ENCODE assay signal across 8 cellular contexts in the genomic region with DNA sequence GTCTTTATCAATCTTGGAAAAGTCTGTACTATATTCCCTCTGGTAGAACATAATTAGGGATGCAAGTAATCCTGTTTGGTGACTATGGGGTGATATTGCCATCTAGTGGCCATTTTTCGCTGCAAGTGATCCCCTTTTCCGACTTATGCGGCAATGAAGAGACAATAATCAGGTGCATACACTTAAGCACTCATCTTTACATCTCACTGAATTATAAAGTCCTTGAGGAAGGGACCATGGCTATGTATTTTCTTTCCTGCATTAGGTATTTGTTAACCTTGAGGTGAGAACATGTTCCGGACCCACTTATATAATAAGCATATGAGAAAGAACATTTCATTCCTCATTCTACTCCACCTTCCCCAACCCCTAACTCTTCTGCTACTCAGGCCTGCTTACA. TPM values are rescaled to one million over a fixed set of nuclear protein-coding genes. Genes with fewer than 3 reads are reported as not detected.
A peak's percentile ranks its signal among the peaks of the same experiment; 100 is the strongest.
DNase-seq lines count a peak whose midpoint lies in the region; FAIRE-seq lines count a peak whose summit lies in the region.

No MANE protein-coding gene starts in this region.

- H3K27ac ChIP-seq in SJCRH30 = no peak overlapping the region

- H3K4me3 ChIP-seq in SJCRH30 = no peak overlapping the region

- H3K36me3 ChIP-seq in SJCRH30 = peaks cover 39% of the 10 kb centered on the region

- H3K4me1 ChIP-seq in SJCRH30 = no peaks in the 10 kb centered on the region

- peaks cover 8% of the 10 kb centered on the region; the same call in 1 of the 2 replicates for H3K9me3 ChIP-seq in SJCRH30 (replicated peaks)

- FAIRE-seq in GM18507 (lab: Jason Lieb, UNC) = peak; percentile 90

- DNase-seq in AML-193 (lab: John Stamatoyannopoulos, UW) (peak; percentile 47 to 48), GM18507 (ENCODE audit: extremely low spot score, insufficient read length, low read depth) (no peak), MV-4-11 (lab: John Stamatoyannopoulos, UW) (peak; percentile 25), SJCRH30 (peak; percentile 55 to 86), brain pericyte (ENCODE audit: low read depth, low spot score) (peak; percentile 45), iPS-NIHi11 (ENCODE audit: low spot score) (peak; percentile 56), GM19238 (ENCODE audit: insufficient read length, low spot score) (no peak)
- peak in 2 of 3 donors; percentile 24 to 67 for DNase-seq in stimulated activated CD4-positive, alpha-beta T cell treated with anti-CD3 and anti-CD28 coated beads, Interleukin-12 subunit alpha, Interleukin-12 subunit beta, amount 100 ng/mL, for 48 hours (ENCODE audit: low read depth in 2 of 3, low spot score in 1 of 3)

- H3K27me3 ChIP-seq in SJCRH30 = no peaks in the 10 kb centered on the region

RNA-seq across cellular contexts. Expression of a gene that starts 19.6 kb away (rescaled TPM):
- 0.04 and 0.15 TPM in 2 replicates for total RNA-seq in SJCRH30 (2014; rRNA removed; shearing (Covaris generic))

RNA-seq across cellular contexts. Expression of a gene that starts 21.0 kb away (rescaled TPM):
- 47.2 and 53.5 TPM in 2 replicates for total RNA-seq in SJCRH30 (2014; rRNA removed; shearing (Covaris generic))

Comparison
In these comparisons a context has a peak if more than half of its experiments do, and no peak if none do; other contexts are left out.
1. DNase-seq: peak in AML-193 (2 of 2), MV-4-11 (single experiment), SJCRH30 (2 of 2), brain pericyte (single experiment), iPS-NIHi11 (single experiment) and stimulated activated CD4-positive, alpha-beta T cell treated with anti-CD3 and anti-CD28 coated beads, Interleukin-12 subunit alpha, Interleukin-12 subunit beta, amount 100 ng/mL, for 48 hours (2 of 3); none in GM18507 (single experiment) and GM19238 (single experiment).